In genomic region chr3:129445472-129445871, GRCh38 we compare ENCODE assay signal across 17 cellular contexts. TPM values are rescaled to one million over a fixed set of nuclear protein-coding genes. Genes with fewer than 3 reads are reported as not detected.
"Had no signal": no experiment of that assay in that cellular context is flagged by ENCODE, and none has a peak within 500 bp of the region (broad histone marks: within the 10 kb centered on the region; RNA-seq: fewer than 3 reads in every experiment).

No MANE protein-coding gene starts in this region.

- DNase-seq: activated CD4-positive, alpha-beta memory T cell treated with anti-CD3 and anti-CD28 coated beads, Interleukin-2, amount 10 ng/mL, durations not matched to agents 7 days and 5 days; activated CD4-positive, alpha-beta T cell treated with anti-CD3 and anti-CD28 coated beads for 4 hours; activated effector memory CD4-positive, alpha-beta T cell treated with Interleukin-2 at 50 U/mL for 16 hours; activated T-cell treated with anti-CD3 and anti-CD28 coated beads, Interleukin-2, amount 50 U/mL, for 24 hours; colonic mucosa; esophagus squamous epithelium; immature natural killer cell; mesendoderm; occipital lobe; stimulated activated CD4-positive, alpha-beta T cell treated with anti-CD3 and anti-CD28 coated beads, Interleukin-2, amount 100 ng/mL, for 24 hours; thyroid gland had no signal

- ATAC-seq: natural killer cell treated with Interleukin-12 subunit alpha and Interleukin-12 subunit beta and Interleukin-15 and Interleukin-18, amount 100 ng/mL, for 72 hours; sciatic nerve; stimulated activated memory B cell treated with anti-CD40 and anti-IgM and Interleukin-4, amounts not matched to agents 10 μg/mL and 1 μg/mL and 100 μg/mL, for 72 hours had no signal

- H3K4me3 ChIP-seq: colonic mucosa, esophagus squamous epithelium, thyroid gland had no signal

- H3K9me3 ChIP-seq: colonic mucosa, esophagus squamous epithelium, thyroid gland had no signal

- H3K36me3 ChIP-seq: colonic mucosa, thyroid gland had no signal

- H3K27me3 ChIP-seq: colonic mucosa, esophagus squamous epithelium, thyroid gland had no signal

- H3K27ac ChIP-seq: colonic mucosa, esophagus squamous epithelium, thyroid gland had no signal

RNA-seq across cellular contexts. Expression of gene EFCAB12, which starts 17.0 kb away (rescaled TPM):
- total RNA-seq: fibroblast of villous mesenchyme, lower leg skin, urinary bladder had no signal
